In the genomic region with DNA sequence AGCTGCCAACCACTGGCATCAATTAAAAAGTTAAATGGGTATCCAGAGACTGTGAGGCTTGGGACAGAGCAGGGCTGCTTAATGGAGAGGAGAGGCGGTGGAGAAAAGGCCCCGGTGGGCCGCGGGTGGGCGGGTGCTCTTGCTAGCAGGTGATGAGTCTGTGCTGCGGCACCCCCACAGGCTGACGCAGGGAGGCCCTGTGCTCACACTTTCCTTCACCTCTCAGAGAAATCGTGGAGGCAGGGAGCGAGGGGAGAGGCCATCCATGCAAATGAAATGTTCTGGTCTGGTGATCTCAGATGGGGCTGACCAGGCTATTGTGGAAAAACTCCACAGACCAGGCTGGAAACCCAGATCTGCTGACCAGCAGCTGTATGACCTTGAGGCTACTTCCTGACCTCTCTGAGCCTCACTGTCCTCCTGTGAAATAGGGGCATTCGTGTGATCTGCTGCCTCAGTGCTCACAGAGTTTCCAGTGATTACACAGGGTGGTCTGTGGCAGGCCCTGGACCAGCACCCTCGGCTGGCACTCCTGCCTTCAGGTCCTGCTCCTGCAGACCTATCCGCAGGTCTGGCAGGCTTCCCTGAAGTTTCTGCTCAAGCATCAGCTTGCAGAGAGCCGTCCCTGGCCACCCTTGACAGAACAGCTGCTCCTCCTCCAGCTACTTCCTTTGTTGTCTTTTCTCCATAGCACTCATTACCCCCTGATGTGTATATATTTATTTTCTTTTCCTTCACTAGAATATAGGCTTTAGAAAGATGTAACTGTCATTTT, we compare ENCODE assay signal across 1 cellular context.
TF ChIP-seq lines count a peak whose summit lies in the region.

No MANE protein-coding gene starts in this region.

TF ChIP-seq in H1, 55 proteins besides CTCF, POLR2A, EP300 and RAD21 (continued from another document):
- TF ChIP-seq FOSL1 (IDR thresholded peaks at IDR 0.05; ENCODE audit: insufficient read depth, low read depth, low read length): no peak
- no peak for TF ChIP-seq BRCA1 (IDR thresholded peaks at IDR 0.05; ENCODE audit: low read depth, low read length)
- no peak for TF ChIP-seq CTBP2 (IDR thresholded peaks at IDR 0.05; ENCODE audit: borderline replicate concordance, insufficient read depth, insufficient read length, low read length)
- TF ChIP-seq SIN3A (conservative IDR thresholded peaks at IDR 0.05 in 1 of 2, IDR thresholded peaks at IDR 0.05 in 1 of 2; ENCODE audit: low read depth in 1 of 2, low read length in 2 of 2): no peak
- no peak for TF ChIP-seq TCF12 (IDR thresholded peaks at IDR 0.05; ENCODE audit: low read depth, low read length)
- no peak for TF ChIP-seq CHD2 (IDR thresholded peaks at IDR 0.05; ENCODE audit: low read length)
- TF ChIP-seq SP2 (IDR thresholded peaks at IDR 0.05; ENCODE audit: low read length): no peak
